ENCODE assay signal across 24 cellular contexts in the genomic region with DNA sequence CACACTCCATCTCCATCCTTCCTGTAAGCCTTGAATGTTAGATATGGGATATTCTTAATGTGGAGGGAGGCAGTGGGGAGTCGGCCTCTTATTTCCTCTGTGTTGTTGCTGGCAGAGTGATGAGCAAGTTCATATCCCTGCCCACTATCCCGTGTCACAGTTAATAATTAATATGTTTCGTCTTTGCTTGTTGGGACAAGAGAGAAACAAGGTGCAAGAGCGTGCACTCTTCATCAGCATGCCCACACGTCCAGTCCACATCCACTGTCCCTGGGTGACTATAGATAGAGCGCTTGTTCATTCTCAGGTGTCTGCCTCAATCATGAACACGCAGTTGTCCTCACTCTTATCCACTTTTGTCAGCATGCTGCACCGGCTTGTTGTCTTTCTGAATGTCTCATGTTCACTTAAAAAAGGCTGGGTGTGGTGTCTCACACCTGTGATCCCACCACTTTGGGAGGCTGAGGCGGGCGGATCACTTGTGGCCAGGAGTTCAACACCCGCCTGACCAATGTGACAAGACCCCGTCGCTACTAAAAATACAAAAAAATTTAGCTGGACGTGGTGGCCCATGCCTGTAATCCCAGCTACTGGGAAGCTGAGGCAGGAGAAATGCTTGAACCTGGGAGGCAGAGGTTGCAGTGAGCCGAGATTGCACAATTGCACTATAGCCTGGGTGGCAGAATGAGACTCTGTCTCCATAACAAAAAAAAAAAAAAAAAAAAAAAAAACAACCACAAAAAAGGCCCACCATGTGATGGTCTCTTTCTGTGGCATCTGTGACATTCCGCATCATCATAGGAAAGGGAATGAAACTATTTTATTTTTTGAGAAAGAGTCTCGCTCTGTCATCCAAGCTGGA. TPM values are rescaled to one million over a fixed set of nuclear protein-coding genes. Genes with fewer than 3 reads are reported as not detected.
"Had no signal": no experiment of that assay in that cellular context is flagged by ENCODE, and none has a peak within 500 bp of the region (broad histone marks: within the 10 kb centered on the region; RNA-seq: fewer than 3 reads in every experiment).

No MANE protein-coding gene starts in this region.

- H3K27ac ChIP-seq: Peyer's patch, RWPE1, SJCRH30 had no signal

- H3K36me3 ChIP-seq: Peyer's patch, SJCRH30 had no signal

- ATAC-seq: activated CD8-positive, alpha-beta memory T cell treated with anti-CD3 and anti-CD28 coated beads, Interleukin-2, amount 10 ng/mL, durations not matched to agents 7 days and 5 days; activated naive CD8-positive, alpha-beta T cell treated with anti-CD3 and anti-CD28 coated beads, Interleukin-2, amount 50 U/mL, for 24 hours; SK-N-SH treated with all-trans-retinoic acid at 6 μM for 48 hours; WTC11 had no signal

- H3K9me3 ChIP-seq: Peyer's patch, SJCRH30 had no signal

- H3K4me1 ChIP-seq: Peyer's patch had no signal

- H3K27me3 ChIP-seq: Peyer's patch, SJCRH30 had no signal

- H3K4me3 ChIP-seq: Peyer's patch, SJCRH30 had no signal

- FAIRE-seq: astrocyte had no signal

- DNase-seq: activated CD4-positive, alpha-beta T cell treated with anti-CD3 and anti-CD28 coated beads for 48 hours; activated CD4-positive, alpha-beta T cell treated with anti-CD3 and anti-CD28 coated beads, Interleukin-2, amount 50 U/mL, for 4 hours; activated CD4-positive, CD25-positive, alpha-beta regulatory T cell treated with anti-CD3 and anti-CD28 coated beads, Interleukin-2, amount 50 U/mL, for 72 hours; activated CD8-positive, alpha-beta memory T cell treated with anti-CD3 and anti-CD28 coated beads, Interleukin-2, amount 10 ng/mL, durations not matched to agents 7 days and 5 days; activated effector memory CD4-positive, alpha-beta T cell treated with Interleukin-2 at 50 U/mL for 16 hours; activated naive CD4-positive, alpha-beta T cell; activated naive CD8-positive, alpha-beta T cell treated with anti-CD3 and anti-CD28 coated beads, Interleukin-2, amount 50 U/mL, for 24 hours; activated T-cell treated with anti-CD3 and anti-CD28 coated beads, Interleukin-2, amount 50 U/mL, for 24 hours; amniotic stem cell; NCI-H1105 treated with DMSO at 0.1 percent for 48 hours; NCI-H1436 treated with DMSO at 0.1 percent for 48 hours; NCI-H187; NCI-H2081; NCI-H510A treated with DMSO at 0.1 percent for 48 hours; NCI-H69; Peyer's patch; Right ventricle myocardium superior; SJCRH30; SW 1271 had no signal

RNA-seq across cellular contexts. Expression of a gene that starts 34.2 kb away (rescaled TPM):
- total RNA-seq: activated CD8-positive, alpha-beta memory T cell treated with anti-CD3 and anti-CD28 coated beads, Interleukin-2, amount 10 ng/mL, durations not matched to agents 7 days and 5 days; activated T-helper 1 cell treated with anti-CD3 and anti-CD28 coated beads, Interleukin-12 subunit alpha, Interleukin-12 subunit beta, Interleukin-2, Interleukin-4 antibody, amounts not matched to agents 30 ng/mL and 10 ng/mL and 1 ng/mL, durations not matched to agents 14 hours and 24 hours and 36 hours had no signal
